Comparison of ENCODE assay signal across 13 cellular contexts in genomic region chrX:69179380-69179911, GRCh38. TPM values are rescaled to one million over a fixed set of nuclear protein-coding genes. Genes with fewer than 3 reads are reported as not detected.
DNase-seq lines count a peak whose midpoint lies in the region; ATAC-seq, FAIRE-seq and TF ChIP-seq lines count a peak whose summit lies in the region.
"Had no signal": no experiment of that assay in that cellular context is flagged by ENCODE, and none has a peak within 500 bp of the region (broad histone marks: within the 10 kb centered on the region; RNA-seq: fewer than 3 reads in every experiment).

No MANE protein-coding gene starts in this region.

- no peaks in the 10 kb centered on the region for H3K36me3 ChIP-seq in K562 (ENCODE audit: control insufficient read depth, insufficient read depth, low read length)
- no peaks in the 10 kb centered on the region for H3K36me3 ChIP-seq in MG63
- no peaks in the 10 kb centered on the region for H3K36me3 ChIP-seq in psoas muscle (ENCODE audit: insufficient read depth in 1 of 2, low read depth in 1 of 2)
- H3K36me3 ChIP-seq: tibial nerve had no signal

- no peak for FAIRE-seq in K562 (lab: Jason Lieb, UNC)

- H3K36me3 Mint-ChIP-seq in nephron (ENCODE audit: low read depth), result no peaks in the 10 kb centered on the region
- H3K36me3 Mint-ChIP-seq: mesothelial cell of epicardium had no signal

- H3K9me1 ChIP-seq in K562 (ENCODE audit: control insufficient read depth, insufficient read depth, low read length), result no peaks in the 10 kb centered on the region

- H3K27me3 ChIP-seq in K562 (ENCODE audit: control insufficient read depth in 2 of 2, insufficient read depth in 2 of 2, low read length in 2 of 2) (no peaks in the 10 kb centered on the region; a peak in 1 of 5 replicates), MG63 (no peaks in the 10 kb centered on the region), psoas muscle (ENCODE audit: insufficient read depth in 3 of 3, low read length in 2 of 3) (peaks cover 0 to 29% (median 0%) of the 10 kb centered on the region in 3 donors)

- no peak overlapping the region for H3K27ac ChIP-seq in K562 (ENCODE audit: extremely low read depth, low read depth, low read length)
- no peak overlapping the region for H3K27ac ChIP-seq in psoas muscle
- H3K27ac ChIP-seq: epithelial cell of prostate, tibial nerve had no signal

- H3K4me1 Mint-ChIP-seq in nephron, result peaks cover 10% of the 10 kb centered on the region
- H3K4me1 Mint-ChIP-seq: mesothelial cell of epicardium had no signal

- no peak for TF ChIP-seq EP300 in K562 (IDR thresholded peaks at IDR 0.05; ENCODE audit: low read length)

- H3K27me3 Mint-ChIP-seq in nephron (ENCODE audit: low read depth), result no peaks in the 10 kb centered on the region

- in situ Hi-C loops in K562 (cut with MboI), result no loop called here

- no peak overlapping the region for H3K4me2 ChIP-seq in K562 (ENCODE audit: insufficient read depth, low read length)

- ATAC-seq in K562, result no peak
- no peak for ATAC-seq in psoas muscle

- H4K20me1 ChIP-seq in K562 (replicated peaks; ENCODE audit: control insufficient read depth, insufficient read depth, low read length), result no peaks in the 10 kb centered on the region

- peaks cover 16% of the 10 kb centered on the region for H3K9me3 Mint-ChIP-seq in nephron

- no peaks in the 10 kb centered on the region for H3K79me2 ChIP-seq in K562 (ENCODE audit: control insufficient read depth, insufficient read depth, low read length)

- peak; percentile 83 for DNase-seq in ELF-1 (ENCODE audit: low read depth, low spot score)
- peak; percentile 79 for DNase-seq in NCI-H2171 (lab: John Stamatoyannopoulos, UW)
- no peak for DNase-seq in K562 (ENCODE audit: extremely low read depth in 1 of 4, low spot score in 3 of 4)
- DNase-seq in H4 (ENCODE audit: low spot score), result no peak
- DNase-seq in activated gamma-delta T cell (lab: John Stamatoyannopoulos, UW), result no peak
- no peak for DNase-seq in MG63
- no peak for DNase-seq in psoas muscle
- DNase-seq: activated naive CD4-positive, alpha-beta T cell treated with Interleukin-2 at 50 U/mL for 16 hours; T-helper 9 cell had no signal

- H3K4me1 ChIP-seq in K562 (replicated peaks in 1 of 2; ENCODE audit: control insufficient read depth in 2 of 2, insufficient read depth in 2 of 2, low read length in 2 of 2) (no peaks in the 10 kb centered on the region), psoas muscle (no peaks in the 10 kb centered on the region)
- H3K4me1 ChIP-seq: tibial nerve had no signal

- no TSS peak for BruUV-seq in K562 (replicated peaks; lab: Mats Ljungman, UMichigan)

- POLR2A ChIA-PET in K562 (lab: Yijun Ruan, JAX), result interaction anchor here (1.0 kb wide), 1 partner anchor 10 kb away, joined by 3 read pairs; no protein-coding TSS in a partner anchor

- no peak overlapping the region for H3K4me3 Mint-ChIP-seq in nephron
- H3K4me3 Mint-ChIP-seq: mesothelial cell of epicardium had no signal

- no peak for TF ChIP-seq CTCF in K562 (IDR thresholded peaks at IDR 0.05 in 2 of 3, conservative IDR thresholded peaks at IDR 0.05 in 1 of 3; ENCODE audit: insufficient read depth in 2 of 3, low read depth in 1 of 3, low read length in 3 of 3)
- TF ChIP-seq CTCF in nephron (IDR thresholded peaks at IDR 0.05; ENCODE audit: unreplicated experiment in 3 of 3), result no peak
- TF ChIP-seq CTCF in psoas muscle (IDR thresholded peaks at IDR 0.05), result no peak

- H2AFZ ChIP-seq in K562 (ENCODE audit: low read depth, low read length), result no peak overlapping the region

- CTCF ChIA-PET in K562 (lab: Yijun Ruan, JAX; ENCODE audit: low intra/inter-chr PET ratio), result no interaction called here

- 3% methylated on average over 7 of the region's 12 CpGs for WGBS in K562 (ENCODE audit: insufficient coverage, low coverage, missing lambda C conversion rate)
- 34 to 42% (median 38%) methylated on average over 11 to 12 of the region's 12 CpGs for WGBS in psoas muscle, 3 donors

- no peaks in the 10 kb centered on the region; the same call in 1 of the 2 replicates for H3K9me3 ChIP-seq in K562 (replicated peaks; ENCODE audit: control insufficient read depth, insufficient read depth, low read depth, low read length)
- H3K9me3 ChIP-seq in MG63, result no peaks in the 10 kb centered on the region
- no peaks in the 10 kb centered on the region for H3K9me3 ChIP-seq in psoas muscle
- H3K9me3 ChIP-seq: tibial nerve had no signal

- peak overlapping the region in 2 of 3 experiments; percentile 39 to 50 for H3K27ac Mint-ChIP-seq in nephron
- H3K27ac Mint-ChIP-seq: mesothelial cell of epicardium had no signal

- H3K9ac ChIP-seq in K562 (ENCODE audit: insufficient read depth in 1 of 2, low read depth in 2 of 2, low read length in 2 of 2), result no peak overlapping the region

- no peak for TF ChIP-seq POLR2A in K562 (conservative IDR thresholded peaks at IDR 0.05)

- no peak for TF ChIP-seq RAD21 in K562 (CRISPR knock-in tag; conservative IDR thresholded peaks at IDR 0.05 in 1 of 2, IDR thresholded peaks at IDR 0.05 in 1 of 2)

- H3K4me3 ChIP-seq in K562 (no peak overlapping the region), MG63 (no peak overlapping the region), psoas muscle (no peak overlapping the region)
- H3K4me3 ChIP-seq: tibial nerve had no signal

- intact Hi-C loops in K562 (cut with micrococcal nuclease), result no loop called here
- intact Hi-C loops in psoas muscle (cut with DNase I), result no loop called here

TF ChIP-seq in K562, 482 proteins besides CTCF, POLR2A, EP300 and RAD21:
- peak; percentile 46 for TF ChIP-seq RFX1 (IDR thresholded peaks at IDR 0.05)
- TF ChIP-seq HDAC6 (IDR thresholded peaks at IDR 0.05; ENCODE audit: low read depth, low read length), result no peak
- no peak for TF ChIP-seq NFYB (IDR thresholded peaks at IDR 0.05; ENCODE audit: extremely low read depth, insufficient read length)
- TF ChIP-seq HMGXB4 (CRISPR knock-in tag; IDR thresholded peaks at IDR 0.05), result no peak

RNA-seq across cellular contexts. Expression of gene PJA1, which starts 14.2 kb away (rescaled TPM):
- total RNA-seq in K562 (2011; cell fraction: chromatin; rRNA removed; ENCODE audit: low replicate concordance), result 1.6 and 4.7 TPM in 2 replicates
- total RNA-seq in K562 (2011; cell fraction: nucleolus; rRNA removed), result 0.92 and 1.3 TPM in 2 replicates
- total RNA-seq in K562 (2011; cell fraction: nucleoplasm; rRNA removed), result 2.5 and 2.9 TPM in 2 replicates
- total RNA-seq in K562 (2014; rRNA removed) (3.9 and 4.3 TPM in 2 replicates), K562 (2014; rRNA removed; fragmentation: Illumina TruSeq; extraction: Trizol) (5.7 and 6.0 TPM in 2 replicates), K562 (2015; rRNA removed; fragmentation: Illumina TruSeq; extraction: Trizol) (4.0 TPM in 2 replicates), K562 (2021) (4.0 and 4.1 TPM in 2 replicates), psoas muscle (10 to 100 TPM in 1 of 4 donors, 1 to 10 TPM in 3; 3.5 to 13.4 (median 5.9) TPM)
- polyA plus RNA-seq in K562 (2011; rRNA removed) (2.8 and 3.3 TPM in 2 replicates), K562 (2014; fragmentation: Illumina TruSeq; extraction: Trizol) (4.7 and 6.0 TPM in 2 replicates), K562 (2014; fragmentation: Nextera tagmentation; extraction: Ambion mirVana) (1 to 10 TPM; 1.6 to 1.8 TPM), K562 (2014; rRNA removed) (3.2 and 3.6 TPM in 2 replicates), psoas muscle (10 to 100 TPM in 1 of 3 donors, 1 to 10 TPM in 2; 4.1 to 11.6 (median 9.9) TPM)
- polyA plus RNA-seq in K562 (2011; cell fraction: cytosol; rRNA removed), result 2.9 and 4.0 TPM in 2 replicates
- 2.5 TPM in 2 replicates for polyA plus RNA-seq in K562 (2011; cell fraction: nucleus; rRNA removed)
- 5.0 and 6.4 TPM in 2 replicates for polyA plus RNA-seq in K562 (2012)
- polyA minus RNA-seq in K562 (2011; rRNA and poly(A)+ RNA removed), result 5.7 and 6.4 TPM in 2 replicates
- 1.8 and 2.1 TPM in 2 replicates for polyA minus RNA-seq in K562 (2011; cell fraction: cytosol; rRNA and poly(A)+ RNA removed)
- polyA minus RNA-seq in K562 (2011; cell fraction: nucleus; rRNA and poly(A)+ RNA removed), result 0.81 and 0.89 TPM in 2 replicates
- 30.6 and 36.4 TPM in 2 replicates for total RNA-seq in H4 (2014; rRNA removed; shearing (Covaris generic))
- total RNA-seq in MG63 (2014; rRNA removed; shearing (Covaris generic); ENCODE audit: low replicate concordance), result 25.3 and 35.2 TPM in 2 replicates

Comparison
In these comparisons a context has a peak if more than half of its experiments do, and no peak if none do; other contexts are left out.
1. DNase-seq: peak in ELF-1 (single experiment) and NCI-H2171 (single experiment); none in K562 (0 of 4), H4 (single experiment), activated gamma-delta T cell (single experiment), MG63 (single experiment) and psoas muscle (0 of 2).